Comparison of ENCODE assay signal across 20 cellular contexts in genomic region chr7:1844956-1845390, GRCh38.
A peak's percentile ranks its signal among the peaks of the same experiment; 100 is the strongest.
DNase-seq lines count a peak whose midpoint lies in the region; ATAC-seq, FAIRE-seq and TF ChIP-seq lines count a peak whose summit lies in the region.
"Had no signal": no experiment of that assay in that cellular context is flagged by ENCODE, and none has a peak within 500 bp of the region (broad histone marks: within the 10 kb centered on the region; RNA-seq: fewer than 3 reads in every experiment).

No MANE protein-coding gene starts in this region.

- peak overlapping the region; percentile 48 for H3K27ac Mint-ChIP-seq in endothelial cell (ENCODE audit: unreplicated experiment)
- H3K27ac Mint-ChIP-seq in nephron progenitor cell: peak overlapping the region; percentile 96
- H3K27ac Mint-ChIP-seq: CD8-positive, alpha-beta T cell had no signal

- no peaks in the 10 kb centered on the region for H3K9me3 Mint-ChIP-seq in endothelial cell (ENCODE audit: unreplicated experiment)
- H3K9me3 Mint-ChIP-seq in nephron progenitor cell: no peaks in the 10 kb centered on the region
- H3K9me3 Mint-ChIP-seq: CD8-positive, alpha-beta T cell; central memory CD8-positive, alpha-beta T cell had no signal

- peak; percentile 93 for FAIRE-seq in urothelium cell line (lab: Jason Lieb, UNC)
- FAIRE-seq: GM12892, pancreas had no signal

- DNase-seq in Right ventricle myocardium inferior (ENCODE audit: missing footprints): peak; percentile 75
- DNase-seq in left ventricle myocardium superior: no peak
- DNase-seq in endothelial cell (ENCODE audit: low spot score): no peak
- DNase-seq in nephron progenitor cell: peak; percentile 36
- no peak for DNase-seq in urothelium cell line (ENCODE audit: low spot score)
- DNase-seq in stimulated activated naive CD4-positive, alpha-beta T cell treated with Interleukin-2 at 50 U/mL for 16 hours (lab: John Stamatoyannopoulos, UW): no peak
- DNase-seq: activated CD4-positive, alpha-beta T cell treated with anti-CD3 and anti-CD28 coated beads, Interleukin-2, amount 50 U/mL, for 48 hours; activated T-cell treated with anti-CD3 and anti-CD28 coated beads, Interleukin-2, amount 50 U/mL, for 48 hours; DMS53; effector CD8-positive, alpha-beta T cell; NCI-H1048; NCI-H2029 treated with DMSO at 0.1 percent for 48 hours; NCI-H446 treated with DMSO at 0.1 percent for 48 hours; stimulated activated CD4-positive, alpha-beta T cell treated with anti-CD3 and anti-CD28 coated beads, Interleukin-4, amount 100 ng/mL, for 1 hour had no signal

- intact Hi-C loops in Right ventricle myocardium inferior (cut with DNase I) (no loop called here), left ventricle myocardium superior (cut with micrococcal nuclease) (no loop called here)

- TF ChIP-seq CTCF in endothelial cell (IDR thresholded peaks at IDR 0.05; ENCODE audit: unreplicated experiment): no peak
- TF ChIP-seq CTCF in nephron progenitor cell (IDR thresholded peaks at IDR 0.05): no peak

- peaks cover 10% of the 10 kb centered on the region for H3K36me3 Mint-ChIP-seq in endothelial cell (ENCODE audit: low read depth, unreplicated experiment)
- H3K36me3 Mint-ChIP-seq in nephron progenitor cell (ENCODE audit: low read depth): peaks cover 6% of the 10 kb centered on the region

- peaks cover 2% of the 10 kb centered on the region for H3K4me1 Mint-ChIP-seq in endothelial cell (ENCODE audit: unreplicated experiment)
- H3K4me1 Mint-ChIP-seq in nephron progenitor cell: peaks cover 64% of the 10 kb centered on the region

- ATAC-seq in Right ventricle myocardium inferior (no peak), left ventricle myocardium superior (no peak), GM19455 (IDR thresholded peaks at IDR 0.05; ENCODE audit: unreplicated experiment) (no peak), HG02798 (IDR thresholded peaks at IDR 0.05; ENCODE audit: poor library complexity, unreplicated experiment) (no peak)
- ATAC-seq: CD8-positive, alpha-beta T cell; pancreas had no signal

- peak overlapping the region; percentile 42 for H3K4me3 Mint-ChIP-seq in endothelial cell (ENCODE audit: unreplicated experiment)
- H3K4me3 Mint-ChIP-seq in nephron progenitor cell: peak overlapping the region; percentile 47
- H3K4me3 Mint-ChIP-seq: CD8-positive, alpha-beta T cell; central memory CD8-positive, alpha-beta T cell had no signal

- peaks cover 12% of the 10 kb centered on the region for H3K27me3 Mint-ChIP-seq in endothelial cell (ENCODE audit: unreplicated experiment)
- peaks cover 4% of the 10 kb centered on the region for H3K27me3 Mint-ChIP-seq in nephron progenitor cell (ENCODE audit: low read depth, poor library complexity)
- H3K27me3 Mint-ChIP-seq: central memory CD8-positive, alpha-beta T cell had no signal

Comparison
In these comparisons a context has a peak if more than half of its experiments do, and no peak if none do; other contexts are left out.
1. DNase-seq: peak in Right ventricle myocardium inferior (single experiment) and nephron progenitor cell (single experiment); none in left ventricle myocardium superior (single experiment), endothelial cell (single experiment), urothelium cell line (single experiment) and stimulated activated naive CD4-positive, alpha-beta T cell treated with Interleukin-2 at 50 U/mL for 16 hours (single experiment).